Comparison of ENCODE assay signal across 8 cellular contexts in the genomic region with DNA sequence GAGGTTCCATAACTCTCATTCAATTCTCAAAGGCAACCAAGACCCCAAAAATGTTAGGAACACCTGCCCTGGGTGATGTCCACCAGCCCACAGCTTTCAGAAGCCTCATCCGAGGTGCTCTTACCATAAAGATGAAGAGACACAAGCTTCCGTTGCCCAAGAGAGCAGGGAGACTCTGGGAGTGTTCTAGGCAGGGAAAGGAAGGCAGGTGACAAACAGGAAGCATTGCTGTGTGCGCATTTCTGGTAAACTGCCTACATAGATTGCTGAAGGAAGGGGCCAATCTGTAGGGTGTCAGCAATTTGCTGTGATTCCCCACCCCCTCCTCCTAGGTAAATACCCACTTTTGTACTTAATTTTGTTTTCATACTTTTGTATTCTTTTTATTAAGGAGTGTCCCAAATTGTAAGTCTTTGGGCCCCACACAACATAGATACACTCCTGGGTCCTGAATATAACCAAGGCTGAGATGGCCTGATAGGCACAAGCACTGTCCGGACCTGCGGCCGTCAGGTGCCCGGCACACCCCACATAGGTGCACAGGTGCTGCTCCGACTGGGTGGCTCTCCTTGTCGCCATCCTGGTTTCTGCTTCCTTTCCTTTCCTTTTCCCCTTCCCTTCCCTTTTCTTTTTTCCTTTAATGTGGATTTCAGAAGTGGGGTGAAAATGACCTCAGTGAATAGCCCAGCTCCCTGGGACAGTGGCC. TPM values are rescaled to one million over a fixed set of nuclear protein-coding genes. Genes with fewer than 3 reads are reported as not detected.
DNase-seq lines count a peak whose midpoint lies in the region; ATAC-seq lines count a peak whose summit lies in the region.

No MANE protein-coding gene starts in this region.

- H3K4me1 Mint-ChIP-seq in T-helper 17 cell, result peaks cover 45% of the 10 kb centered on the region
- H3K4me1 Mint-ChIP-seq in naive thymus-derived CD8-positive, alpha-beta T cell, result peaks cover 1 to 56% (median 22%) of the 10 kb centered on the region in 4 donors

- peak overlapping the region; percentile 99 for H3K27ac Mint-ChIP-seq in T-helper 17 cell
- H3K27ac Mint-ChIP-seq in naive thymus-derived CD8-positive, alpha-beta T cell, result peak overlapping the region in 5 of 10 donors; percentile 59 to 90 (median 79)

- H3K9me3 Mint-ChIP-seq in naive thymus-derived CD8-positive, alpha-beta T cell, result no peaks in the 10 kb centered on the region

- peaks cover 6% of the 10 kb centered on the region for H3K27me3 Mint-ChIP-seq in T-helper 17 cell
- peaks cover 2 to 18% (median 14%) of the 10 kb centered on the region in 5 donors for H3K27me3 Mint-ChIP-seq in naive thymus-derived CD8-positive, alpha-beta T cell

- peak overlapping the region; percentile 94 for H3K4me3 Mint-ChIP-seq in T-helper 17 cell
- H3K4me3 Mint-ChIP-seq in naive thymus-derived CD8-positive, alpha-beta T cell, result peak overlapping the region in 5 of 10 donors; percentile 18 to 75 (median 43)

- ATAC-seq in GM18870 (IDR thresholded peaks at IDR 0.05; ENCODE audit: unreplicated experiment), result peak; percentile 12
- ATAC-seq in HG02852 (IDR thresholded peaks at IDR 0.05; ENCODE audit: unreplicated experiment), result peak; percentile 6
- peak; percentile 60 for ATAC-seq in T-helper 17 cell
- ATAC-seq in naive thymus-derived CD8-positive, alpha-beta T cell, result peak; percentile 18 to 23

- peaks cover 4% of the 10 kb centered on the region for H3K36me3 Mint-ChIP-seq in T-helper 17 cell (ENCODE audit: low read depth)
- H3K36me3 Mint-ChIP-seq in naive thymus-derived CD8-positive, alpha-beta T cell, result no peaks in the 10 kb centered on the region

- POLR2A ChIA-PET in naive thymus-derived CD8-positive, alpha-beta T cell (lab: Charles Lee), result interaction anchor here (1.1 kb wide), 1 partner anchor 59 kb away, joined by 3 read pairs; no protein-coding TSS in a partner anchor

- intact Hi-C loops in posterior vena cava (cut with DNase I), result loop anchor here in 1 of 2 donors (10.0 kb wide), 1 partner anchor 179 kb away; no protein-coding TSS in a partner anchor

- no peak for DNase-seq in T-helper 17 cell
- no peak for DNase-seq in naive thymus-derived CD8-positive, alpha-beta T cell
- DNase-seq in posterior vena cava (ENCODE audit: low spot score), result no peak
- DNase-seq in NCI-H2196 (lab: John Stamatoyannopoulos, UW; ENCODE audit: unreplicated experiment), result no peak
- no peak for DNase-seq in cerebellar nuclear complex (lab: John Stamatoyannopoulos, UW)
- DNase-seq in NCI-H146 treated with DMSO at 0.1 percent for 48 hours (lab: John Stamatoyannopoulos, UW; ENCODE audit: unreplicated experiment), result no peak

- H3K9me3 ChIP-seq in T-helper 17 cell (ENCODE audit: control insufficient read depth, low read length, poor library complexity, severe bottlenecking), result no peaks in the 10 kb centered on the region

RNA-seq across cellular contexts. Expression of a gene that starts 51.4 kb away (rescaled TPM):
- total RNA-seq in T-helper 17 cell (10 to 100 TPM; 33.7 to 50.4 TPM), posterior vena cava (10 to 100 TPM; 26.4 to 28.1 TPM)
- total RNA-seq in naive thymus-derived CD8-positive, alpha-beta T cell, result 10 to 100 TPM; 37.3 to 39.5 TPM
- 10 to 100 TPM; 13.0 to 14.5 (median 13.0) TPM for polyA plus RNA-seq in naive thymus-derived CD8-positive, alpha-beta T cell

Comparison
In these comparisons a context has a peak if more than half of its experiments do, and no peak if none do; other contexts are left out.
1. ATAC-seq: peak in every context shown above with its lines; median percentile 60 in T-helper 17 cell; 20 in naive thymus-derived CD8-positive, alpha-beta T cell; 12 in GM18870; 6 in HG02852.